Comparison of ENCODE assay signal across 9 cellular contexts in genomic region chr3:14847613-14848541, GRCh38. TPM values are rescaled to one million over a fixed set of nuclear protein-coding genes. Genes with fewer than 3 reads are reported as not detected.
DNase-seq lines count a peak whose midpoint lies in the region; ATAC-seq lines count a peak whose summit lies in the region.
"Had no signal": no experiment of that assay in that cellular context is flagged by ENCODE, and none has a peak within 500 bp of the region (broad histone marks: within the 10 kb centered on the region; RNA-seq: fewer than 3 reads in every experiment).

No MANE protein-coding gene starts in this region.

- H3K36me3 Mint-ChIP-seq in activated T-cell treated with anti-CD3 and anti-CD28 coated beads, Interleukin-2, amount 50 U/mL, for 24 hours (ENCODE audit: low read depth), result no peaks in the 10 kb centered on the region
- peaks cover 0 to 3% (median 0%) of the 10 kb centered on the region in 5 donors for H3K36me3 Mint-ChIP-seq in naive thymus-derived CD4-positive, alpha-beta T cell

- no peak overlapping the region for H3K4me3 ChIP-seq in NT2/D1 (ENCODE audit: insufficient read length, low read depth)
- no peak overlapping the region for H3K4me3 ChIP-seq in naive thymus-derived CD4-positive, alpha-beta T cell (ENCODE audit: low read length)

- no peaks in the 10 kb centered on the region for H3K27me3 ChIP-seq in NT2/D1 (ENCODE audit: insufficient read depth, insufficient read length)
- no peaks in the 10 kb centered on the region for H3K27me3 ChIP-seq in naive thymus-derived CD4-positive, alpha-beta T cell (ENCODE audit: control insufficient read depth in 2 of 2, insufficient read depth in 2 of 2, low read length in 2 of 2)

- POLR2A ChIA-PET in naive thymus-derived CD4-positive, alpha-beta T cell (lab: Charles Lee), result interaction anchor here (0.6 kb wide), 1 partner anchor 30 kb away, joined by 3 read pairs; no protein-coding TSS in a partner anchor

- peaks cover 11% of the 10 kb centered on the region for H3K4me1 Mint-ChIP-seq in activated T-cell treated with anti-CD3 and anti-CD28 coated beads, Interleukin-2, amount 50 U/mL, for 24 hours (ENCODE audit: low read depth)
- peaks cover 0 to 40% (median 11%) of the 10 kb centered on the region in 7 donors for H3K4me1 Mint-ChIP-seq in naive thymus-derived CD4-positive, alpha-beta T cell

- no peaks in the 10 kb centered on the region for H3K27me3 Mint-ChIP-seq in activated T-cell treated with anti-CD3 and anti-CD28 coated beads, Interleukin-2, amount 50 U/mL, for 24 hours
- peaks cover 0 to 15% (median 0%) of the 10 kb centered on the region in 5 donors for H3K27me3 Mint-ChIP-seq in naive thymus-derived CD4-positive, alpha-beta T cell

- H3K9me3 ChIP-seq in NT2/D1 (ENCODE audit: insufficient read depth, low read length), result no peaks in the 10 kb centered on the region
- H3K9me3 ChIP-seq in naive thymus-derived CD4-positive, alpha-beta T cell (ENCODE audit: control insufficient read depth in 2 of 3, low read length in 3 of 3), result no peaks in the 10 kb centered on the region

- H3K4me1 ChIP-seq in NT2/D1 (ENCODE audit: insufficient read depth, insufficient read length), result peaks cover 32% of the 10 kb centered on the region
- H3K4me1 ChIP-seq in naive thymus-derived CD4-positive, alpha-beta T cell (ENCODE audit: control insufficient read depth in 2 of 2, insufficient read depth in 2 of 2, low read length in 2 of 2), result no peaks in the 10 kb centered on the region

- H3K27ac ChIP-seq in naive thymus-derived CD4-positive, alpha-beta T cell (ENCODE audit: low read depth, low read length), result no peak overlapping the region

- DNase-seq in GM19238 (ENCODE audit: insufficient read length, low spot score), result peak; percentile 40
- peak; percentile 91 for DNase-seq in NT2/D1 (ENCODE audit: low read depth, low spot score)
- peak; percentile 4 for DNase-seq in glomerular visceral epithelial cell (ENCODE audit: extremely low spot score)
- peak; percentile 42 for DNase-seq in renal cortical epithelial cell (ENCODE audit: low read depth)
- DNase-seq in activated T-cell treated with anti-CD3 and anti-CD28 coated beads, Interleukin-2, amount 50 U/mL, for 24 hours, result no peak
- DNase-seq in naive thymus-derived CD4-positive, alpha-beta T cell, result no peak
- no peak for DNase-seq in nucleus accumbens (lab: John Stamatoyannopoulos, UW)
- DNase-seq: NCI-H1105 had no signal

- H3K9ac ChIP-seq in NT2/D1 (ENCODE audit: insufficient read length, low read depth), result peak overlapping the region; percentile 46

- peaks cover 3% of the 10 kb centered on the region for H3K9me3 Mint-ChIP-seq in activated T-cell treated with anti-CD3 and anti-CD28 coated beads, Interleukin-2, amount 50 U/mL, for 24 hours
- peaks cover 0 to 6% (median 0%) of the 10 kb centered on the region in 11 donors for H3K9me3 Mint-ChIP-seq in naive thymus-derived CD4-positive, alpha-beta T cell

- H3K36me3 ChIP-seq in NT2/D1 (ENCODE audit: insufficient read depth, insufficient read length, low read length), result peaks cover 4% of the 10 kb centered on the region
- no peaks in the 10 kb centered on the region for H3K36me3 ChIP-seq in naive thymus-derived CD4-positive, alpha-beta T cell (ENCODE audit: control insufficient read depth in 2 of 3, insufficient read depth in 3 of 3, low read length in 3 of 3)

- CTCF ChIA-PET in naive thymus-derived CD4-positive, alpha-beta T cell (lab: Charles Lee), result interaction anchor here (0.6 kb wide), 1 partner anchor 42 kb away, joined by 3 read pairs; no protein-coding TSS in a partner anchor

- no peak overlapping the region for H3K4me3 Mint-ChIP-seq in activated T-cell treated with anti-CD3 and anti-CD28 coated beads, Interleukin-2, amount 50 U/mL, for 24 hours
- peak overlapping the region in 1 of 10 donors; percentile 20 for H3K4me3 Mint-ChIP-seq in naive thymus-derived CD4-positive, alpha-beta T cell

- no peak overlapping the region for H3K27ac Mint-ChIP-seq in activated T-cell treated with anti-CD3 and anti-CD28 coated beads, Interleukin-2, amount 50 U/mL, for 24 hours
- peak overlapping the region in 3 of 9 donors; percentile 55 to 72 (median 61) for H3K27ac Mint-ChIP-seq in naive thymus-derived CD4-positive, alpha-beta T cell

- intact Hi-C loops in naive thymus-derived CD4-positive, alpha-beta T cell (cut with micrococcal nuclease), result loop anchor here in 1 of 2 donors (5.0 kb wide), 1 partner anchor 34 kb away; no protein-coding TSS in a partner anchor

- no peak for ATAC-seq in naive thymus-derived CD4-positive, alpha-beta T cell
- no peak for ATAC-seq in GM19467 (IDR thresholded peaks at IDR 0.05; ENCODE audit: unreplicated experiment)

RNA-seq across cellular contexts. Expression of gene FGD5, which starts 29.1 kb away (rescaled TPM):
- total RNA-seq in renal cortical epithelial cell, result 0.30 and 3.3 TPM in 2 replicates
- under 1 TPM in 1 of 5 experiments, not detected in 4; 0.37 TPM for total RNA-seq in naive thymus-derived CD4-positive, alpha-beta T cell
- not detected for polyA plus RNA-seq in naive thymus-derived CD4-positive, alpha-beta T cell

Comparison
In these comparisons a context has a peak if more than half of its experiments do, and no peak if none do; other contexts are left out.
1. DNase-seq: peak in GM19238 (single experiment), NT2/D1 (single experiment), glomerular visceral epithelial cell (single experiment) and renal cortical epithelial cell (single experiment); none in activated T-cell treated with anti-CD3 and anti-CD28 coated beads, Interleukin-2, amount 50 U/mL, for 24 hours (single experiment), naive thymus-derived CD4-positive, alpha-beta T cell (0 of 9) and nucleus accumbens (0 of 56).